ENCODE assay signal across 27 cellular contexts in the genomic region with DNA sequence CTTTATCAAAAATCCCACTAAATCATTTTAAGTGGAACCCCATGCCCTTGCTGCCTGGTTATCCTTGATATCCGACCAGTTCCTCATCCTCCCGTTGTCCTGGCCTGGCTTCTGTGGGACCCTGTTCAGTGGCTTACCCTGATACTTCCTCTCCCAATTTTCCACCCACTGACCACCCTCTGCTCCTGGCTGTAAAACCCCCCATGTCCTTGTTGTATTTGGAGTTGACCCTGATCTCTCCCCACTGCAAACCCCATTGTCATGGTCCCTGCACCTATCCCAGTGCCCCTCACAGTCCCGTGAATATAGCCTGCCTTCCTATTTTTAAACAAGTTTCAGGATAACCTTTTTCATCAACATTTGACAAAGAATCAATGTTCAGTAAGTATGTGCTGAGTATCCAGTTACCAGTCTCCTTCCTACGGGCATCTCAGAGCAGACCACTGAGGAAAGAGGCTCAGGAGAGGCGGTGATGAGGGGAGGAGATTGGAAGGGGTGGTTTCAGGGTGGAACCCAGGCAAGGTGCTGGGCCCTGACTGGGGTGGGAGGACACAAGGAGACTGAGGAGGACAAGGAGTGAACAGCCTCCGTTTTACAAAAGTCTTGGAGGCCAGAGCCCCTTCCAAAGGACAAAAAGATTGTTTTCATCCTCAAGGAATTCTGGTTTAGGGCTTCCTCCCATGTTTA.
"Had no signal": no experiment of that assay in that cellular context is flagged by ENCODE, and none has a peak within 500 bp of the region (broad histone marks: within the 10 kb centered on the region; RNA-seq: fewer than 3 reads in every experiment).

No MANE protein-coding gene starts in this region.

- H3K9ac ChIP-seq: parathyroid adenoma had no signal

- H3K9me3 ChIP-seq: breast epithelium, gastrocnemius medialis, right atrium auricular region, transverse colon, uterus had no signal

- H3K27ac Mint-ChIP-seq: activated CD4-positive, alpha-beta memory T cell treated with anti-CD3 and anti-CD28 coated beads for 36 hours; activated naive CD4-positive, alpha-beta T cell treated with anti-CD3 and anti-CD28 coated beads, Interleukin-2, amount 50 U/mL, for 24 hours; activated naive CD8-positive, alpha-beta T cell treated with anti-CD3 and anti-CD28 coated beads, Interleukin-2, amount 50 U/mL, for 24 hours; activated T-helper 1 cell treated with anti-CD3 and anti-CD28 coated beads, Interleukin-12 subunit alpha, Interleukin-12 subunit beta, Interleukin-2, Interleukin-4 antibody, amounts not matched to agents 30 ng/mL and 10 ng/mL and 1 ng/mL, durations not matched to agents 14 hours and 24 hours and 36 hours; nephron progenitor cell had no signal

- H3K27me3 ChIP-seq: breast epithelium, gastrocnemius medialis, right atrium auricular region, transverse colon, uterus had no signal

- H3K4me1 Mint-ChIP-seq: activated naive CD4-positive, alpha-beta T cell treated with anti-CD3 and anti-CD28 coated beads, Interleukin-2, amount 50 U/mL, for 24 hours; central memory CD8-positive, alpha-beta T cell had no signal

- ATAC-seq: activated naive CD8-positive, alpha-beta T cell treated with anti-CD3 and anti-CD28 coated beads, Interleukin-2, amount 50 U/mL, for 24 hours; gastrocnemius medialis; left ventricle myocardium superior had no signal

- H3K79me2 ChIP-seq: parathyroid adenoma had no signal

- DNase-seq: activated CD4-positive, alpha-beta memory T cell treated with anti-CD3 and anti-CD28 coated beads for 36 hours; activated CD4-positive, alpha-beta T cell treated with anti-CD3 and anti-CD28 coated beads for 48 hours; activated CD8-positive, alpha-beta memory T cell treated with anti-CD3 and anti-CD28 coated beads, Interleukin-2, amount 50 U/mL, for 4 hours; activated gamma-delta T cell treated with Interleukin-2 at 50 U/mL for 16 hours; activated naive CD8-positive, alpha-beta T cell treated with anti-CD3 and anti-CD28 coated beads, Interleukin-2, amount 50 U/mL, for 24 hours; activated T-cell treated with anti-CD3 and anti-CD28 coated beads, Interleukin-2, amount 50 U/mL, for 1 hour; amygdala; dorsolateral prefrontal cortex; effector memory CD4-positive, alpha-beta T cell; erythroblast; gastrocnemius medialis; glutamatergic neuron; left ventricle myocardium superior; naive B cell; nephron progenitor cell; nucleus accumbens; stimulated activated CD4-positive, alpha-beta T cell treated with anti-CD3 and anti-CD28 coated beads, Interleukin-15, amount 100 ng/mL, for 24 hours; stimulated activated CD4-positive, alpha-beta T cell treated with anti-CD3 and anti-CD28 coated beads, Interleukin-2, amount 100 ng/mL, for 24 hours; stimulated activated naive CD4-positive, alpha-beta T cell; transverse colon; uterus had no signal

- H3K36me3 Mint-ChIP-seq: activated CD4-positive, alpha-beta memory T cell treated with anti-CD3 and anti-CD28 coated beads for 36 hours; activated naive CD4-positive, alpha-beta T cell treated with anti-CD3 and anti-CD28 coated beads, Interleukin-2, amount 50 U/mL, for 24 hours; naive B cell had no signal

- H3K27ac ChIP-seq: breast epithelium, dorsolateral prefrontal cortex, parathyroid adenoma, transverse colon, uterus had no signal

- H3K9me3 Mint-ChIP-seq: activated CD4-positive, alpha-beta memory T cell treated with anti-CD3 and anti-CD28 coated beads for 36 hours; activated naive CD4-positive, alpha-beta T cell treated with anti-CD3 and anti-CD28 coated beads, Interleukin-2, amount 50 U/mL, for 24 hours; activated naive CD8-positive, alpha-beta T cell treated with anti-CD3 and anti-CD28 coated beads, Interleukin-2, amount 50 U/mL, for 24 hours; activated T-helper 1 cell treated with anti-CD3 and anti-CD28 coated beads, Interleukin-12 subunit alpha, Interleukin-12 subunit beta, Interleukin-2, Interleukin-4 antibody, amounts not matched to agents 30 ng/mL and 10 ng/mL and 1 ng/mL, durations not matched to agents 14 hours and 24 hours and 36 hours; nephron progenitor cell had no signal

- H2AFZ ChIP-seq: parathyroid adenoma had no signal

- H3K36me3 ChIP-seq: breast epithelium, gastrocnemius medialis, right atrium auricular region, transverse colon, uterus had no signal

- H3K4me3 ChIP-seq: breast epithelium, dorsolateral prefrontal cortex, gastrocnemius medialis, right atrium auricular region, transverse colon, uterus had no signal

- H3K4me1 ChIP-seq: breast epithelium, gastrocnemius medialis, parathyroid adenoma, uterus had no signal

- H3K4me3 Mint-ChIP-seq: activated CD4-positive, alpha-beta memory T cell treated with anti-CD3 and anti-CD28 coated beads for 36 hours; activated naive CD4-positive, alpha-beta T cell treated with anti-CD3 and anti-CD28 coated beads, Interleukin-2, amount 50 U/mL, for 24 hours; activated naive CD8-positive, alpha-beta T cell treated with anti-CD3 and anti-CD28 coated beads, Interleukin-2, amount 50 U/mL, for 24 hours; activated T-helper 1 cell treated with anti-CD3 and anti-CD28 coated beads, Interleukin-12 subunit alpha, Interleukin-12 subunit beta, Interleukin-2, Interleukin-4 antibody, amounts not matched to agents 30 ng/mL and 10 ng/mL and 1 ng/mL, durations not matched to agents 14 hours and 24 hours and 36 hours; central memory CD8-positive, alpha-beta T cell; nephron progenitor cell had no signal
